In the genomic region with DNA sequence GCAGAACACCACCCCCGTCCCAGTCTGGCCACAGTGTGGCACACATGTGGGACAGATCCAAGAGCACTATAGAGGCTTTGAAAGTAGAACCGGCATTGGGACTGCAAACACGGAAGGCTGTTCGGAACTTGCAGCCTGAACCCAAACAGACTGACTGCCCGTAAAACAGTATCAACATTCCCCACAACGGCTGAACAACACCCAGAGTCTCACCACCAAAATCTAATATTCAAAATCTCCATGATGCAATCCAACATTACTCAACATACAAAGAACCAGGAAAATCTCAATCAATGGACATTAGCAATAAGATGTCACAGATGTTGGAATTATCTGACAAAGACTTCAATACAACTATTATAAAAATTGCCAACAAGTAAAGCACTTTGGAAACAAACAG, we compare ENCODE assay signal across 20 cellular contexts.
"Had no signal": no experiment of that assay in that cellular context is flagged by ENCODE, and none has a peak within 500 bp of the region (broad histone marks: within the 10 kb centered on the region; RNA-seq: fewer than 3 reads in every experiment).

No MANE protein-coding gene starts in this region.

- ATAC-seq: left cardiac atrium; lower lobe of right lung; right cardiac atrium; stimulated activated naive B cell treated with anti-CD40 and anti-IgM and Interleukin-4, amounts not matched to agents 10 μg/mL and 1 μg/mL and 100 μg/mL, for 72 hours; stimulated activated naive CD8-positive, alpha-beta T cell treated with anti-CD3 and anti-CD28 coated beads, Interleukin-15, amount 100 ng/mL, for 72 hours had no signal

- H3K9me3 Mint-ChIP-seq: memory B cell; nephron; stimulated activated naive B cell treated with anti-CD40 and anti-IgM and Interleukin-4, amounts not matched to agents 10 μg/mL and 1 μg/mL and 100 μg/mL, for 72 hours; stimulated activated naive CD8-positive, alpha-beta T cell treated with anti-CD3 and anti-CD28 coated beads, Interleukin-15, amount 100 ng/mL, for 72 hours had no signal

- H3K4me3 Mint-ChIP-seq: memory B cell; nephron; stimulated activated naive B cell treated with anti-CD40 and anti-IgM and Interleukin-4, amounts not matched to agents 10 μg/mL and 1 μg/mL and 100 μg/mL, for 72 hours; stimulated activated naive CD8-positive, alpha-beta T cell treated with anti-CD3 and anti-CD28 coated beads, Interleukin-15, amount 100 ng/mL, for 72 hours had no signal

- FAIRE-seq: kidney had no signal

- DNase-seq: caudate nucleus; colonic mucosa; dermis blood vessel endothelial cell; kidney; left cardiac atrium; left ventricle myocardium inferior; lower lobe of right lung; midbrain; posterior cingulate gyrus; right cardiac atrium; stimulated activated CD4-positive, alpha-beta T cell treated with anti-CD3 and anti-CD28 coated beads, Interleukin-2, amount 100 ng/mL, for 24 hours; stimulated activated CD4-positive, alpha-beta T cell treated with anti-CD3 and anti-CD28 coated beads, Interleukin-4, amount 100 ng/mL, for 4 hours; stimulated activated naive B cell treated with anti-CD40 and anti-IgM and Interleukin-4, amounts not matched to agents 10 μg/mL and 1 μg/mL and 100 μg/mL, for 72 hours; stimulated activated naive CD8-positive, alpha-beta T cell treated with anti-CD3 and anti-CD28 coated beads, Interleukin-15, amount 100 ng/mL, for 72 hours; substantia nigra; transverse colon had no signal

- H3K4me3 ChIP-seq: colonic mucosa, left ventricle myocardium inferior, lower lobe of right lung, thoracic aorta, transverse colon had no signal

- H3K36me3 Mint-ChIP-seq: memory B cell; stimulated activated naive B cell treated with anti-CD40 and anti-IgM and Interleukin-4, amounts not matched to agents 10 μg/mL and 1 μg/mL and 100 μg/mL, for 72 hours had no signal

- H3K9me3 ChIP-seq: colonic mucosa, left ventricle myocardium inferior, lower lobe of right lung, neutrophil, thoracic aorta, transverse colon had no signal

- H3K27ac Mint-ChIP-seq: memory B cell; nephron; stimulated activated naive B cell treated with anti-CD40 and anti-IgM and Interleukin-4, amounts not matched to agents 10 μg/mL and 1 μg/mL and 100 μg/mL, for 72 hours had no signal

- H3K27ac ChIP-seq: colonic mucosa, left ventricle myocardium inferior, lower lobe of right lung, neutrophil, thoracic aorta had no signal

- H3K36me3 ChIP-seq: colonic mucosa, left ventricle myocardium inferior, lower lobe of right lung, neutrophil, thoracic aorta, transverse colon had no signal

- H3K27me3 ChIP-seq: colonic mucosa, transverse colon had no signal

- H3K4me1 Mint-ChIP-seq: memory B cell; stimulated activated naive B cell treated with anti-CD40 and anti-IgM and Interleukin-4, amounts not matched to agents 10 μg/mL and 1 μg/mL and 100 μg/mL, for 72 hours; stimulated activated naive CD8-positive, alpha-beta T cell treated with anti-CD3 and anti-CD28 coated beads, Interleukin-15, amount 100 ng/mL, for 72 hours had no signal

- H3K4me1 ChIP-seq: colonic mucosa, left ventricle myocardium inferior, lower lobe of right lung had no signal
